In the genomic region with DNA sequence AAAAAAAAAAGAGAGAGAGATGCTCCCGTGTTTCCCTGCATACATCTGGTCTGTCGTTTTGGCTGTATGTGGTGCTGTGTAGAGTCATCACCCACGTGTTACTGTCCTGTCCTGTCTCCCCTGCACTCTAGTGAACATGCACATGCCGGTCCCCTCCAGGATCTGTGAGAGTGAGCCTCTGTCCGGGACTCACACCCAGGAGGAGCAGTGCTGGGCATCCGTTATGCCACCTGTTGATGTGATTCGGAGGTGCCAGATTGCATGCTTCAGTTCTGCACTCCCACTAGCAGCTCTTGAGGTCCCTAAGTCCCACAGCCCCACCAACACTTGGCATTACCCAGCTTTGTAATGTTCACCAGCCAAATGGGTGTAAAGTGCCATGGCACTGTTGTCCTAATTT, we compare ENCODE assay signal across 18 cellular contexts.
A peak's percentile ranks its signal among the peaks of the same experiment; 100 is the strongest.
DNase-seq lines count a peak whose midpoint lies in the region; FAIRE-seq and TF ChIP-seq lines count a peak whose summit lies in the region.
"Had no signal": no experiment of that assay in that cellular context is flagged by ENCODE, and none has a peak within 500 bp of the region (broad histone marks: within the 10 kb centered on the region; RNA-seq: fewer than 3 reads in every experiment).

No MANE protein-coding gene starts in this region.

- no peaks in the 10 kb centered on the region for H3F3A ChIP-seq in Loucy (ENCODE audit: low read depth)

- no peaks in the 10 kb centered on the region for H3K79me2 ChIP-seq in Loucy (ENCODE audit: insufficient read depth, low read length)

- no peak overlapping the region for H3K9ac ChIP-seq in Loucy (ENCODE audit: low read depth, low read length, poor library complexity, severe bottlenecking)

- peak; percentile 20 for FAIRE-seq in urothelium cell line (lab: Jason Lieb, UNC)
- FAIRE-seq: A549, GM12892, GM18507 had no signal

- DNase-seq in DMS 273 (lab: John Stamatoyannopoulos, UW; ENCODE audit: unreplicated experiment) (peak; percentile 59), DMS 273 treated with DMSO at 0.1 percent for 48 hours (lab: John Stamatoyannopoulos, UW) (no peak), islet precursor cell (peak; percentile 29), urothelium cell line (ENCODE audit: low spot score) (no peak), NCI-H226 (no peak), DMS114 treated with DMSO at 0.1 percent for 48 hours (lab: John Stamatoyannopoulos, UW; ENCODE audit: unreplicated experiment) (no peak)
- DNase-seq: AML-193; Calu3; CD8-positive, alpha-beta T cell; DMS153; DMS79; GDM1; H7 had no signal

- no peaks in the 10 kb centered on the region for H3K9me3 ChIP-seq in Loucy (ENCODE audit: insufficient read depth, low read depth, low read length)
- H3K9me3 ChIP-seq: A549 had no signal

- no peaks in the 10 kb centered on the region for H4K20me1 ChIP-seq in Loucy (ENCODE audit: insufficient read depth, low read length, poor library complexity, severe bottlenecking)

- H3K27me3 ChIP-seq in Loucy (ENCODE audit: insufficient read depth, low read length, poor library complexity, severe bottlenecking) = no peaks in the 10 kb centered on the region

- no peak overlapping the region for H3K4me3 ChIP-seq in Loucy (ENCODE audit: low read length, poor library complexity, severe bottlenecking)
- H3K4me3 ChIP-seq: A549, GM23338 had no signal

- no peak for TF ChIP-seq CTCF in Loucy (conservative IDR thresholded peaks at IDR 0.05; ENCODE audit: low read length)

- no peaks in the 10 kb centered on the region for H3K9me2 ChIP-seq in Loucy (replicated peaks; ENCODE audit: low read depth, low read length)

- H3K36me3 ChIP-seq in Loucy (ENCODE audit: insufficient read depth, low read length) = no peaks in the 10 kb centered on the region

- H3K4me1 ChIP-seq in Loucy (ENCODE audit: insufficient read depth, low read length, poor library complexity, severe bottlenecking) = no peaks in the 10 kb centered on the region
- H3K4me1 ChIP-seq: A549 had no signal

- H2AFZ ChIP-seq in Loucy (ENCODE audit: low read length) = peak overlapping the region; percentile 45; the same call in 1 of the 2 replicates
- H2AFZ ChIP-seq: GM23338 had no signal

- no peak overlapping the region for H3K4me2 ChIP-seq in Loucy (ENCODE audit: low read depth, low read length, poor library complexity, severe bottlenecking)
- H3K4me2 ChIP-seq: A549, GM23338 had no signal

Comparison
In these comparisons a context has a peak if more than half of its experiments do, and no peak if none do; other contexts are left out.
1. DNase-seq: peak in DMS 273 (single experiment) and islet precursor cell (single experiment); none in DMS 273 treated with DMSO at 0.1 percent for 48 hours (single experiment), urothelium cell line (single experiment), NCI-H226 (single experiment) and DMS114 treated with DMSO at 0.1 percent for 48 hours (single experiment).